In the genomic region with DNA sequence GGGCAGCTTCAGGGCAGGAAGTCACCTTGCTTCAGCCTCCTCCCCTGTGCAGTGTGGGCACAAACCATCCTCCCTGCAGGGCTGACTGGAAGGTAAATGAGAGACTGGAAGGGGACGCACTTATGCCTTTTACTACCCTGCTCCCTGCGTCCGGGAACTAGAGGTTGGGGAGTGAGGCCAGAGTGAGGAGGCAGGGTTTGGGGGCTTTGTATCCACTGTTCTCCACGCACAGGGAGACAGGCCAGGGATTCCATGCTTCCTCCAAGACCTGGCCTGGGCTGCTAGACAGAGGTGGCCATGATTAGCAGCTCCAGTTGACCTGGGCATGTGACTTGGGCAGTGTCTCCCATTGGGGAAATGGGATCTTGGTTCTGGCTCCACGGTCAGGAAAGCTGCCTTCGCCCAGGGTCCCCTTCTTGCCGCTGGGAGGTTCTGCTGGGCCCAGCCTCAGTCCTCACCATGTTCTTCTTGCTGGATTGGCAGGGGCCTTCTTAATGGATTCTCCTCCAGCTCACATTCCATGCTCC, we compare ENCODE assay signal across 1 cellular context.
TF ChIP-seq lines count a peak whose summit lies in the region.

No MANE protein-coding gene starts in this region.

TF ChIP-seq in HEK293, 187 proteins besides CTCF, POLR2A, EP300 and RAD21:
- TF ChIP-seq ZNF571 (tag by site-specific recombination; IDR thresholded peaks at IDR 0.05): no peak
- no peak for TF ChIP-seq MYNN (tag by site-specific recombination; IDR thresholded peaks at IDR 0.05; ENCODE audit: borderline replicate concordance)
- TF ChIP-seq ZNF600 (tag by site-specific recombination; IDR thresholded peaks at IDR 0.05): 0 out of 2 replicates have a peak, but pooled peaks have one; percentile 16
- TF ChIP-seq REPIN1 (tag by site-specific recombination; IDR thresholded peaks at IDR 0.05; ENCODE audit: low read depth): no peak
- no peak for TF ChIP-seq ZNF239 (tag by site-specific recombination; IDR thresholded peaks at IDR 0.05)
- TF ChIP-seq ZNF626 (tag by site-specific recombination; IDR thresholded peaks at IDR 0.05): no peak
- no peak for TF ChIP-seq ZNF514 (tag by site-specific recombination; IDR thresholded peaks at IDR 0.05)
- TF ChIP-seq ZBTB20 (tag by site-specific recombination; IDR thresholded peaks at IDR 0.05): 0 out of 2 replicates have a peak, but pooled peaks have one; percentile 4
- no peak for TF ChIP-seq ZNF664 (tag by site-specific recombination; IDR thresholded peaks at IDR 0.05)
- TF ChIP-seq, protein P1, sequence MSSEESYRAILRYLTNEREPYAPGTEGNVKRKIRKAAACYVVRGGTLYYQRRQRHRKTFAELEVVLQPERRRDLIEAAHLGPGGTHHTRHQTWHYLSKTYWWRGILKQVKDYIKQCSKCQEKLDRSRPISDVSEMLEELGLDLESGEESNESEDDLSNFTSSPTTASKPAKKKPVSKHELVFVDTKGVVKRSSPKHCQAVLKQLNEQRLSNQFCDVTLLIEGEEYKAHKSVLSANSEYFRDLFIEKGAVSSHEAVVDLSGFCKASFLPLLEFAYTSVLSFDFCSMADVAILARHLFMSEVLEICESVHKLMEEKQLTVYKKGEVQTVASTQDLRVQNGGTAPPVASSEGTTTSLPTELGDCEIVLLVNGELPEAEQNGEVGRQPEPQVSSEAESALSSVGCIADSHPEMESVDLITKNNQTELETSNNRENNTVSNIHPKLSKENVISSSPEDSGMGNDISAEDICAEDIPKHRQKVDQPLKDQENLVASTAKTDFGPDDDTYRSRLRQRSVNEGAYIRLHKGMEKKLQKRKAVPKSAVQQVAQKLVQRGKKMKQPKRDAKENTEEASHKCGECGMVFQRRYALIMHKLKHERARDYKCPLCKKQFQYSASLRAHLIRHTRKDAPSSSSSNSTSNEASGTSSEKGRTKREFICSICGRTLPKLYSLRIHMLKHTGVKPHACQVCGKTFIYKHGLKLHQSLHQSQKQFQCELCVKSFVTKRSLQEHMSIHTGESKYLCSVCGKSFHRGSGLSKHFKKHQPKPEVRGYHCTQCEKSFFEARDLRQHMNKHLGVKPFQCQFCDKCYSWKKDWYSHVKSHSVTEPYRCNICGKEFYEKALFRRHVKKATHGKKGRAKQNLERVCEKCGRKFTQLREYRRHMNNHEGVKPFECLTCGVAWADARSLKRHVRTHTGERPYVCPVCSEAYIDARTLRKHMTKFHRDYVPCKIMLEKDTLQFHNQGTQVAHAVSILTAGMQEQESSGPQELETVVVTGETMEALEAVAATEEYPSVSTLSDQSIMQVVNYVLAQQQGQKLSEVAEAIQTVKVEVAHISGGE (tag by site-specific recombination; conservative IDR thresholded peaks at IDR 0.05; ENCODE audit: low read depth): no peak
- no peak for TF ChIP-seq ZNF558 (tag by site-specific recombination; IDR thresholded peaks at IDR 0.05)
- TF ChIP-seq, protein P2, sequence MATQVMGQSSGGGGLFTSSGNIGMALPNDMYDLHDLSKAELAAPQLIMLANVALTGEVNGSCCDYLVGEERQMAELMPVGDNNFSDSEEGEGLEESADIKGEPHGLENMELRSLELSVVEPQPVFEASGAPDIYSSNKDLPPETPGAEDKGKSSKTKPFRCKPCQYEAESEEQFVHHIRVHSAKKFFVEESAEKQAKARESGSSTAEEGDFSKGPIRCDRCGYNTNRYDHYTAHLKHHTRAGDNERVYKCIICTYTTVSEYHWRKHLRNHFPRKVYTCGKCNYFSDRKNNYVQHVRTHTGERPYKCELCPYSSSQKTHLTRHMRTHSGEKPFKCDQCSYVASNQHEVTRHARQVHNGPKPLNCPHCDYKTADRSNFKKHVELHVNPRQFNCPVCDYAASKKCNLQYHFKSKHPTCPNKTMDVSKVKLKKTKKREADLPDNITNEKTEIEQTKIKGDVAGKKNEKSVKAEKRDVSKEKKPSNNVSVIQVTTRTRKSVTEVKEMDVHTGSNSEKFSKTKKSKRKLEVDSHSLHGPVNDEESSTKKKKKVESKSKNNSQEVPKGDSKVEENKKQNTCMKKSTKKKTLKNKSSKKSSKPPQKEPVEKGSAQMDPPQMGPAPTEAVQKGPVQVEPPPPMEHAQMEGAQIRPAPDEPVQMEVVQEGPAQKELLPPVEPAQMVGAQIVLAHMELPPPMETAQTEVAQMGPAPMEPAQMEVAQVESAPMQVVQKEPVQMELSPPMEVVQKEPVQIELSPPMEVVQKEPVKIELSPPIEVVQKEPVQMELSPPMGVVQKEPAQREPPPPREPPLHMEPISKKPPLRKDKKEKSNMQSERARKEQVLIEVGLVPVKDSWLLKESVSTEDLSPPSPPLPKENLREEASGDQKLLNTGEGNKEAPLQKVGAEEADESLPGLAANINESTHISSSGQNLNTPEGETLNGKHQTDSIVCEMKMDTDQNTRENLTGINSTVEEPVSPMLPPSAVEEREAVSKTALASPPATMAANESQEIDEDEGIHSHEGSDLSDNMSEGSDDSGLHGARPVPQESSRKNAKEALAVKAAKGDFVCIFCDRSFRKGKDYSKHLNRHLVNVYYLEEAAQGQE (tag by site-specific recombination; IDR thresholded peaks at IDR 0.05): no peak
